Comparison of ENCODE assay signal across 29 cellular contexts in the genomic region with DNA sequence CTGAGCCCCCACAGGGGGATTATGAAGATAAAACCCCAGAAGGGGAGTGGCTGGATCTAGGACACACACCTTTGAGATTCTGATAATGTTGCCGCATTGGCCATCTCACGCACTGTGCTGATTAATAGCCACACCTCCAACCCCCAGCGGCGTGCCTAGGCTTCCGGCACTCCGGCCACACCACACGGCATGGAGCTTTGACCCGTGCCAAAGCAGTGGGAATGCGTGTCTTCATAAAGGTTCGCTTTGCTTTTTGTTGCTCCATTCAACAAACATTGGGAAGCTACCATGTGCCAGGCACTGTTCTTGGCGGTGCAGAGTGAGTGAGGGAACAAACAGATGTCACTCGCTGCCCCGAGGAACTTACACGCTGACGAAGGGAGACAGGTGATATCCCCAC.
"Had no signal": no experiment of that assay in that cellular context is flagged by ENCODE, and none has a peak within 500 bp of the region (broad histone marks: within the 10 kb centered on the region; RNA-seq: fewer than 3 reads in every experiment).

No MANE protein-coding gene starts in this region.

- ATAC-seq: activated T-cell treated with anti-CD3 and anti-CD28 coated beads, Interleukin-2, amount 50 U/mL, for 72 hours; body of pancreas; esophagus mucosa; mucosa of descending colon; natural killer cell treated with Interleukin-12 subunit alpha and Interleukin-12 subunit beta and Interleukin-15 and Interleukin-18, amount 100 ng/mL, for 72 hours; SK-N-SH treated with all-trans-retinoic acid at 6 μM for 48 hours; stimulated activated memory B cell treated with anti-CD40 and anti-IgM and Interleukin-4, amounts not matched to agents 10 μg/mL and 1 μg/mL and 100 μg/mL, for 72 hours had no signal

- H3K4me1 ChIP-seq: adrenal gland, body of pancreas, sigmoid colon, suprapubic skin, tibial artery had no signal

- H3K27me3 ChIP-seq: adrenal gland, body of pancreas, sigmoid colon, suprapubic skin, tibial artery had no signal

- H3K36me3 ChIP-seq: adrenal gland, sigmoid colon, suprapubic skin, tibial artery had no signal

- H3K27ac ChIP-seq: adrenal gland, body of pancreas, sigmoid colon, suprapubic skin, tibial artery had no signal

- H3K9me3 Mint-ChIP-seq: activated CD4-positive, alpha-beta T cell treated with anti-CD3 and anti-CD28 coated beads, Interleukin-2, amount 10 ng/mL, durations not matched to agents 24 days and 14 days; natural killer cell treated with Interleukin-12 subunit alpha and Interleukin-12 subunit beta and Interleukin-15 and Interleukin-18, amount 100 ng/mL, for 72 hours had no signal

- H3K27me3 Mint-ChIP-seq: activated CD4-positive, alpha-beta memory T cell treated with anti-CD3 and anti-CD28 coated beads for 36 hours; activated CD4-positive, alpha-beta T cell treated with anti-CD3 and anti-CD28 coated beads, Interleukin-2, amount 10 ng/mL, durations not matched to agents 24 days and 14 days; stimulated activated memory B cell treated with anti-CD40 and anti-IgM and Interleukin-4, amounts not matched to agents 10 μg/mL and 1 μg/mL and 100 μg/mL, for 72 hours had no signal

- H3K4me1 Mint-ChIP-seq: activated CD4-positive, alpha-beta T cell treated with anti-CD3 and anti-CD28 coated beads, Interleukin-2, amount 10 ng/mL, durations not matched to agents 24 days and 14 days; activated naive CD8-positive, alpha-beta T cell treated with anti-CD3 and anti-CD28 coated beads for 36 hours; stimulated activated memory B cell treated with anti-CD40 and anti-IgM and Interleukin-4, amounts not matched to agents 10 μg/mL and 1 μg/mL and 100 μg/mL, for 72 hours had no signal

- H3K4me3 ChIP-seq: adrenal gland, body of pancreas, lung, mucosa of descending colon, sigmoid colon, suprapubic skin, tibial artery had no signal

- DNase-seq: activated CD4-positive, alpha-beta memory T cell treated with anti-CD3 and anti-CD28 coated beads for 36 hours; activated CD4-positive, alpha-beta T cell treated with anti-CD3 and anti-CD28 coated beads, Interleukin-2, amount 10 ng/mL, durations not matched to agents 24 days and 14 days; activated CD4-positive, CD25-positive, alpha-beta regulatory T cell treated with anti-CD3 and anti-CD28 coated beads, Interleukin-2, amount 50 U/mL, for 72 hours; activated naive CD4-positive, alpha-beta T cell treated with anti-CD3 and anti-CD28 coated beads for 36 hours; activated naive CD8-positive, alpha-beta T cell treated with anti-CD3 and anti-CD28 coated beads for 36 hours; activated T-cell treated with anti-CD3 and anti-CD28 coated beads for 4 hours; activated T-cell treated with anti-CD3 and anti-CD28 coated beads, Interleukin-2, amount 50 U/mL, for 72 hours; aorta; body of pancreas; cortex of kidney; foreskin fibroblast; hippocampal formation; mesendoderm; mucosa of descending colon; sigmoid colon; small intestine; stimulated activated CD4-positive, alpha-beta T cell treated with anti-CD3 and anti-CD28 coated beads, Interleukin-1b, Interleukin-23, amount 100 ng/mL, for 48 hours; stimulated activated CD4-positive, alpha-beta T cell treated with anti-CD3 and anti-CD28 coated beads, Interleukin-4, amount 100 ng/mL, for 4 hours; stimulated activated CD8-positive, alpha-beta memory T cell treated with anti-CD3 and anti-CD28 coated beads, Interleukin-4, amount 100 ng/mL, for 48 hours; T-helper 2 cell had no signal

- H3K9me3 ChIP-seq: adrenal gland, body of pancreas, sigmoid colon, suprapubic skin, tibial artery had no signal

- H3K4me3 Mint-ChIP-seq: activated CD4-positive, alpha-beta memory T cell treated with anti-CD3 and anti-CD28 coated beads for 36 hours; activated CD4-positive, alpha-beta T cell treated with anti-CD3 and anti-CD28 coated beads, Interleukin-2, amount 10 ng/mL, durations not matched to agents 24 days and 14 days; activated naive CD4-positive, alpha-beta T cell treated with anti-CD3 and anti-CD28 coated beads for 36 hours; activated naive CD8-positive, alpha-beta T cell treated with anti-CD3 and anti-CD28 coated beads for 36 hours; activated T-cell treated with anti-CD3 and anti-CD28 coated beads, Interleukin-2, amount 50 U/mL, for 72 hours; natural killer cell treated with Interleukin-12 subunit alpha and Interleukin-12 subunit beta and Interleukin-15 and Interleukin-18, amount 100 ng/mL, for 72 hours; stimulated activated memory B cell treated with anti-CD40 and anti-IgM and Interleukin-4, amounts not matched to agents 10 μg/mL and 1 μg/mL and 100 μg/mL, for 72 hours had no signal

- H3K36me3 Mint-ChIP-seq: activated CD4-positive, alpha-beta memory T cell treated with anti-CD3 and anti-CD28 coated beads for 36 hours; activated naive CD8-positive, alpha-beta T cell treated with anti-CD3 and anti-CD28 coated beads for 36 hours; natural killer cell treated with Interleukin-12 subunit alpha and Interleukin-12 subunit beta and Interleukin-15 and Interleukin-18, amount 100 ng/mL, for 72 hours; stimulated activated memory B cell treated with anti-CD40 and anti-IgM and Interleukin-4, amounts not matched to agents 10 μg/mL and 1 μg/mL and 100 μg/mL, for 72 hours had no signal

- H3K27ac Mint-ChIP-seq: activated CD4-positive, alpha-beta memory T cell treated with anti-CD3 and anti-CD28 coated beads for 36 hours; activated CD4-positive, alpha-beta T cell treated with anti-CD3 and anti-CD28 coated beads, Interleukin-2, amount 10 ng/mL, durations not matched to agents 24 days and 14 days; activated naive CD4-positive, alpha-beta T cell treated with anti-CD3 and anti-CD28 coated beads for 36 hours; activated naive CD8-positive, alpha-beta T cell treated with anti-CD3 and anti-CD28 coated beads for 36 hours; activated T-cell treated with anti-CD3 and anti-CD28 coated beads, Interleukin-2, amount 50 U/mL, for 72 hours; natural killer cell treated with Interleukin-12 subunit alpha and Interleukin-12 subunit beta and Interleukin-15 and Interleukin-18, amount 100 ng/mL, for 72 hours; progenitor cell of endocrine pancreas; stimulated activated memory B cell treated with anti-CD40 and anti-IgM and Interleukin-4, amounts not matched to agents 10 μg/mL and 1 μg/mL and 100 μg/mL, for 72 hours had no signal
